In genomic region chr1:91610102-91610501, GRCh38 we compare ENCODE assay signal across 19 cellular contexts.
"Had no signal": no experiment of that assay in that cellular context is flagged by ENCODE, and none has a peak within 500 bp of the region (broad histone marks: within the 10 kb centered on the region; RNA-seq: fewer than 3 reads in every experiment).

No MANE protein-coding gene starts in this region.

- H3K27me3 ChIP-seq: brain microvascular endothelial cell, heart right ventricle had no signal

- DNase-seq: activated CD4-positive, alpha-beta T cell treated with anti-CD3 and anti-CD28 coated beads, Interleukin-2, amount 50 U/mL, for 1 hour; activated CD4-positive, CD25-positive, alpha-beta regulatory T cell; activated T-cell treated with anti-CD3 and anti-CD28 coated beads for 4 hours; amniotic stem cell; cerebellar nuclear complex; effector memory CD8-positive, alpha-beta T cell; foreskin melanocyte; heart right ventricle; left ventricle myocardium inferior; retina; stimulated activated CD4-positive, alpha-beta T cell treated with anti-CD3 and anti-CD28 coated beads, Interleukin-15, amount 100 ng/mL, for 24 hours; stimulated activated CD4-positive, alpha-beta T cell treated with anti-CD3 and anti-CD28 coated beads, Interleukin-4, amount 100 ng/mL, for 4 hours; stimulated activated naive CD8-positive, alpha-beta T cell treated with anti-CD3 and anti-CD28 coated beads, Interleukin-15, amount 100 ng/mL, for 72 hours had no signal

- H3K9me3 Mint-ChIP-seq: activated naive CD4-positive, alpha-beta T cell treated with anti-CD3 and anti-CD28 coated beads, Interleukin-2, amount 50 U/mL, for 24 hours; dendritic cell treated with granulocyte-macrophage colony-stimulating factor and Interleukin-4, amounts not matched to agents 40 ng/mL and 50 ng/mL, for 4 days; effector memory CD8-positive, alpha-beta T cell; memory B cell; stimulated activated naive CD8-positive, alpha-beta T cell treated with anti-CD3 and anti-CD28 coated beads, Interleukin-15, amount 100 ng/mL, for 72 hours had no signal

- H3K27ac ChIP-seq: brain microvascular endothelial cell, heart right ventricle, left ventricle myocardium inferior, thoracic aorta had no signal

- H3K27ac Mint-ChIP-seq: activated naive CD4-positive, alpha-beta T cell treated with anti-CD3 and anti-CD28 coated beads, Interleukin-2, amount 50 U/mL, for 24 hours; dendritic cell treated with granulocyte-macrophage colony-stimulating factor and Interleukin-4, amounts not matched to agents 40 ng/mL and 50 ng/mL, for 4 days; memory B cell had no signal

- H3K9me3 ChIP-seq: heart right ventricle, left ventricle myocardium inferior, thoracic aorta had no signal

- H3K4me1 Mint-ChIP-seq: activated naive CD4-positive, alpha-beta T cell treated with anti-CD3 and anti-CD28 coated beads, Interleukin-2, amount 50 U/mL, for 24 hours; memory B cell; stimulated activated naive CD8-positive, alpha-beta T cell treated with anti-CD3 and anti-CD28 coated beads, Interleukin-15, amount 100 ng/mL, for 72 hours had no signal

- H3K4me3 ChIP-seq: heart right ventricle, left ventricle myocardium inferior, thoracic aorta had no signal

- H3K27me3 Mint-ChIP-seq: activated naive CD4-positive, alpha-beta T cell treated with anti-CD3 and anti-CD28 coated beads, Interleukin-2, amount 50 U/mL, for 24 hours; effector memory CD8-positive, alpha-beta T cell; stimulated activated naive CD8-positive, alpha-beta T cell treated with anti-CD3 and anti-CD28 coated beads, Interleukin-15, amount 100 ng/mL, for 72 hours had no signal

- H3K36me3 Mint-ChIP-seq: activated naive CD4-positive, alpha-beta T cell treated with anti-CD3 and anti-CD28 coated beads, Interleukin-2, amount 50 U/mL, for 24 hours; memory B cell had no signal

- ATAC-seq: effector memory CD8-positive, alpha-beta T cell; stimulated activated naive CD8-positive, alpha-beta T cell treated with anti-CD3 and anti-CD28 coated beads, Interleukin-15, amount 100 ng/mL, for 72 hours had no signal

- H3K4me3 Mint-ChIP-seq: activated naive CD4-positive, alpha-beta T cell treated with anti-CD3 and anti-CD28 coated beads, Interleukin-2, amount 50 U/mL, for 24 hours; dendritic cell treated with granulocyte-macrophage colony-stimulating factor and Interleukin-4, amounts not matched to agents 40 ng/mL and 50 ng/mL, for 4 days; effector memory CD8-positive, alpha-beta T cell; memory B cell; neural crest cell; stimulated activated naive CD8-positive, alpha-beta T cell treated with anti-CD3 and anti-CD28 coated beads, Interleukin-15, amount 100 ng/mL, for 72 hours had no signal

- H3K36me3 ChIP-seq: brain microvascular endothelial cell, heart right ventricle, left ventricle myocardium inferior, thoracic aorta had no signal
